19 cellular contexts compared by ENCODE assay signal in genomic region chr19:18796239-18796638, GRCh38. TPM values are rescaled to one million over a fixed set of nuclear protein-coding genes. Genes with fewer than 3 reads are reported as not detected.
"Had no signal": no experiment of that assay in that cellular context is flagged by ENCODE, and none has a peak within 500 bp of the region (broad histone marks: within the 10 kb centered on the region; RNA-seq: fewer than 3 reads in every experiment).

No MANE protein-coding gene starts in this region.

- H3K27ac Mint-ChIP-seq: activated naive CD8-positive, alpha-beta T cell; endodermal cell; stimulated activated naive CD8-positive, alpha-beta T cell treated with anti-CD3 and anti-CD28 coated beads, Interleukin-15, Interleukin-2, amounts not matched to agents 100 ng/mL and 50 ng/mL, for 24 hours had no signal

- ATAC-seq: body of pancreas, left lobe of liver had no signal

- DNase-seq: activated CD4-positive, alpha-beta T cell treated with anti-CD3 and anti-CD28 coated beads, Interleukin-2, amount 50 U/mL, for 1 hour; activated CD8-positive, alpha-beta memory T cell treated with anti-CD3 and anti-CD28 coated beads, Interleukin-2, amount 50 U/mL, for 4 hours; activated gamma-delta T cell; activated T-cell treated with anti-CD3 and anti-CD28 coated beads, Interleukin-2, amount 50 U/mL, for 48 hours; foreskin melanocyte; glutamatergic neuron; occipital lobe; T-helper 1 cell; T-helper 9 cell; transverse colon; uterus had no signal

- H3K4me3 Mint-ChIP-seq: activated naive CD8-positive, alpha-beta T cell; endodermal cell; stimulated activated naive CD8-positive, alpha-beta T cell treated with anti-CD3 and anti-CD28 coated beads, Interleukin-15, Interleukin-2, amounts not matched to agents 100 ng/mL and 50 ng/mL, for 24 hours had no signal

- H3K4me1 Mint-ChIP-seq: endodermal cell had no signal

- H3K36me3 Mint-ChIP-seq: activated naive CD8-positive, alpha-beta T cell had no signal

- H3K9me3 Mint-ChIP-seq: endodermal cell; stimulated activated naive CD8-positive, alpha-beta T cell treated with anti-CD3 and anti-CD28 coated beads, Interleukin-15, Interleukin-2, amounts not matched to agents 100 ng/mL and 50 ng/mL, for 24 hours had no signal

RNA-seq across cellular contexts. Expression of gene COMP, which starts 5.1 kb away (rescaled TPM):
- total RNA-seq: dermis microvascular lymphatic vessel endothelial cell, endodermal cell, epithelial cell of proximal tubule, left lobe of liver, lung microvascular endothelial cell, occipital lobe had no signal
